17 cellular contexts compared by ENCODE assay signal in genomic region chrX:12868747-12869146, GRCh38. TPM values are rescaled to one million over a fixed set of nuclear protein-coding genes. Genes with fewer than 3 reads are reported as not detected.
A peak's percentile ranks its signal among the peaks of the same experiment; 100 is the strongest.
DNase-seq lines count a peak whose midpoint lies in the region; ATAC-seq lines count a peak whose summit lies in the region.
"Had no signal": no experiment of that assay in that cellular context is flagged by ENCODE, and none has a peak within 500 bp of the region (broad histone marks: within the 10 kb centered on the region; RNA-seq: fewer than 3 reads in every experiment).

No MANE protein-coding gene starts in this region.

- H3K27ac Mint-ChIP-seq in IgD-negative memory B cell = peak overlapping the region; percentile 34 to 92 (median 59)
- H3K27ac Mint-ChIP-seq: activated CD8-positive, alpha-beta T cell treated with anti-CD3 and anti-CD28 coated beads for 36 hours; activated naive CD4-positive, alpha-beta T cell treated with anti-CD3 and anti-CD28 coated beads, Interleukin-2, amount 10 ng/mL, durations not matched to agents 7 days and 5 days had no signal

- H3K36me3 Mint-ChIP-seq in IgD-negative memory B cell = peaks cover 11% of the 10 kb centered on the region

- H3K4me3 ChIP-seq in GM08714 (ENCODE audit: low read length) = peak overlapping the region; percentile 63; the same call in 1 of the 2 replicates
- H3K4me3 ChIP-seq: esophagus muscularis mucosa, K562 had no signal

- H3K4me3 Mint-ChIP-seq in IgD-negative memory B cell = peak overlapping the region; percentile 91 to 99 (median 94)
- H3K4me3 Mint-ChIP-seq: activated CD8-positive, alpha-beta T cell treated with anti-CD3 and anti-CD28 coated beads for 36 hours; activated naive CD4-positive, alpha-beta T cell treated with anti-CD3 and anti-CD28 coated beads, Interleukin-2, amount 10 ng/mL, durations not matched to agents 7 days and 5 days; central memory CD8-positive, alpha-beta T cell had no signal

- peak; percentile 57 for ATAC-seq in GM19455 (IDR thresholded peaks at IDR 0.05; ENCODE audit: unreplicated experiment)
- peak; percentile 62 for ATAC-seq in HG02885 (IDR thresholded peaks at IDR 0.05; ENCODE audit: poor library complexity, unreplicated experiment)
- ATAC-seq in HG03280 (IDR thresholded peaks at IDR 0.05; ENCODE audit: unreplicated experiment) = no peak
- ATAC-seq: activated CD8-positive, alpha-beta T cell treated with anti-CD3 and anti-CD28 coated beads for 36 hours; K562 had no signal

- no peak for DNase-seq in activated CD4-positive, alpha-beta T cell treated with anti-CD3 and anti-CD28 coated beads, Interleukin-2, amount 50 U/mL, for 48 hours
- DNase-seq in NCI-H748 treated with DMSO at 0.1 percent for 48 hours (lab: John Stamatoyannopoulos, UW) = no peak
- no peak for DNase-seq in activated CD8-positive, alpha-beta memory T cell treated with anti-CD3 and anti-CD28 coated beads, Interleukin-2, amount 50 U/mL, for 48 hours
- DNase-seq: ACHN; activated CD8-positive, alpha-beta T cell treated with anti-CD3 and anti-CD28 coated beads for 36 hours; activated naive CD4-positive, alpha-beta T cell treated with anti-CD3 and anti-CD28 coated beads, Interleukin-2, amount 10 ng/mL, durations not matched to agents 7 days and 5 days; NCI-H2029 treated with DMSO at 0.1 percent for 48 hours; nucleus accumbens; stimulated activated CD8-positive, alpha-beta memory T cell treated with anti-CD3 and anti-CD28 coated beads, Interleukin-4, amount 100 ng/mL, for 48 hours had no signal

- H3K27me3 Mint-ChIP-seq in IgD-negative memory B cell = peaks cover 2% of the 10 kb centered on the region
- H3K27me3 Mint-ChIP-seq: activated CD8-positive, alpha-beta T cell treated with anti-CD3 and anti-CD28 coated beads for 36 hours; activated naive CD4-positive, alpha-beta T cell treated with anti-CD3 and anti-CD28 coated beads, Interleukin-2, amount 10 ng/mL, durations not matched to agents 7 days and 5 days; central memory CD8-positive, alpha-beta T cell had no signal

- peaks cover 19 to 29% (median 21%) of the 10 kb centered on the region in 3 donors for H3K4me1 Mint-ChIP-seq in IgD-negative memory B cell
- H3K4me1 Mint-ChIP-seq: central memory CD8-positive, alpha-beta T cell had no signal

- H3K9me3 Mint-ChIP-seq in IgD-negative memory B cell = peaks cover 0 to 4% (median 2%) of the 10 kb centered on the region in 3 donors
- H3K9me3 Mint-ChIP-seq: activated CD8-positive, alpha-beta T cell treated with anti-CD3 and anti-CD28 coated beads for 36 hours; activated naive CD4-positive, alpha-beta T cell treated with anti-CD3 and anti-CD28 coated beads, Interleukin-2, amount 10 ng/mL, durations not matched to agents 7 days and 5 days; central memory CD8-positive, alpha-beta T cell had no signal

RNA-seq across cellular contexts. Expression of gene TLR7, which starts 1.9 kb away (rescaled TPM):
- 26.1 TPM for polyA plus RNA-seq in IgD-negative memory B cell

RNA-seq across cellular contexts. Expression of gene TLR8, which starts 37.7 kb away (rescaled TPM):
- polyA plus RNA-seq in IgD-negative memory B cell = 0.20 TPM
- polyA plus RNA-seq: K562 had no signal
